In the genomic region with DNA sequence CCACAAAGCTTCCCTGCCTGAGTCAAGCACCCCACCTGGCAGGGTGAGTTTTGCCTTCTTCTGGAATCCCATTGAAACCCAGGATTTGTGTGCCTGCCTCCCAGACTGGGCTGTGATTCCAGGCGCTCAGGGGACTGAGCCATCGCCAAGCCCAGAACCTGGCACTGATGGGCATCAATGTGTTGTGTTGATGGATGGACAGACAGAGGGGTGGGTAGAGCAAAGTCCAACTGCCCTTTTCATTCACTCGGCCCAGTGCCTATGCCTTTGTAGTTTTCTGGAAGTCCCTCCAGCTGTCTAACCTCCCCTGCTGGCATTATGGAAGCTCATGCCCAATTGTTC, we compare ENCODE assay signal across 9 cellular contexts.
DNase-seq lines count a peak whose midpoint lies in the region; ATAC-seq, FAIRE-seq and TF ChIP-seq lines count a peak whose summit lies in the region.
"Had no signal": no experiment of that assay in that cellular context is flagged by ENCODE, and none has a peak within 500 bp of the region (broad histone marks: within the 10 kb centered on the region; RNA-seq: fewer than 3 reads in every experiment).

No MANE protein-coding gene starts in this region.

- H3K9me1 ChIP-seq in keratinocyte (ENCODE audit: control insufficient read depth, extremely low read depth, insufficient read depth, low read length): no peaks in the 10 kb centered on the region

- POLR2A ChIA-PET in HEK293 (lab: Yijun Ruan, JAX) (interaction anchor here (1.0 to 1.6 kb wide), 6 partner anchors 12 to 31 kb away, joined by 3 to 7 read pairs (median 4); no protein-coding TSS in a partner anchor), A673 (lab: Charles Lee; ENCODE audit: low non-redundant PET) (no interaction called here)
- POLR2A ChIA-PET in activated naive CD8-positive, alpha-beta T cell treated with anti-CD3 and anti-CD28 coated beads, Interleukin-2, amount 10 ng/mL, durations not matched to agents 7 days and 5 days (lab: Charles Lee): interaction anchor here (0.6 kb wide), 1 partner anchor 316 kb away, joined by 3 read pairs; no protein-coding TSS in a partner anchor

- peaks cover 6% of the 10 kb centered on the region for H3K4me1 ChIP-seq in HEK293 (ENCODE audit: control insufficient read depth, insufficient read depth, low read length)
- H3K4me1 ChIP-seq in keratinocyte (ENCODE audit: control insufficient read depth, extremely low read depth, insufficient read depth, low read length): peaks cover 15% of the 10 kb centered on the region
- peaks cover 5 to 7% of the 10 kb centered on the region in 2 donors for H3K4me1 ChIP-seq in small intestine (ENCODE audit: control insufficient read depth in 2 of 2, insufficient read depth in 1 of 2, low read depth in 1 of 2, low read length in 1 of 2)
- H3K4me1 ChIP-seq in A673 (ENCODE audit: insufficient read depth, low read length, poor library complexity, severe bottlenecking): peaks cover 6% of the 10 kb centered on the region

- no peak for ATAC-seq in activated naive CD8-positive, alpha-beta T cell treated with anti-CD3 and anti-CD28 coated beads, Interleukin-2, amount 10 ng/mL, durations not matched to agents 7 days and 5 days (ENCODE audit: low read depth)
- no peak for ATAC-seq in HG03039 (IDR thresholded peaks at IDR 0.05; ENCODE audit: unreplicated experiment)
- no peak for ATAC-seq in activated CD8-positive, alpha-beta memory T cell treated with anti-CD3 and anti-CD28 coated beads, Interleukin-2, amount 10 ng/mL, durations not matched to agents 7 days and 5 days

- H3K36me3 Mint-ChIP-seq in activated naive CD8-positive, alpha-beta T cell treated with anti-CD3 and anti-CD28 coated beads, Interleukin-2, amount 10 ng/mL, durations not matched to agents 7 days and 5 days: no peaks in the 10 kb centered on the region
- H3K36me3 Mint-ChIP-seq in activated CD8-positive, alpha-beta memory T cell treated with anti-CD3 and anti-CD28 coated beads, Interleukin-2, amount 10 ng/mL, durations not matched to agents 7 days and 5 days: no peaks in the 10 kb centered on the region

- H3K4me2 ChIP-seq in keratinocyte (ENCODE audit: control insufficient read depth, extremely low read depth, insufficient read depth, low read depth, low read length): peak overlapping the region; percentile 79

- intact Hi-C loops in A673 (cut with micrococcal nuclease; ENCODE audit: unreplicated experiment): no loop called here

- peak overlapping the region; percentile 80 for H3K4me3 Mint-ChIP-seq in activated naive CD8-positive, alpha-beta T cell treated with anti-CD3 and anti-CD28 coated beads, Interleukin-2, amount 10 ng/mL, durations not matched to agents 7 days and 5 days
- no peak overlapping the region for H3K4me3 Mint-ChIP-seq in activated CD8-positive, alpha-beta memory T cell treated with anti-CD3 and anti-CD28 coated beads, Interleukin-2, amount 10 ng/mL, durations not matched to agents 7 days and 5 days

- H3K9ac ChIP-seq in keratinocyte (ENCODE audit: control insufficient read depth, extremely low read depth, insufficient read depth, low read length): peak overlapping the region; percentile 53

- dilution Hi-C loops in keratinocyte (cut with MboI; ENCODE audit: extremely low pct_ligation_motif_present, low sequenced_read_pairs): loop anchor here (25.0 kb wide), 1 partner anchor 89 kb away; the partner anchor contains the start of gene SDC3

- peaks cover 6% of the 10 kb centered on the region for H4K20me1 ChIP-seq in keratinocyte (ENCODE audit: control insufficient read depth, extremely low read depth, insufficient read depth, low read length)

- H3K4me1 Mint-ChIP-seq in activated naive CD8-positive, alpha-beta T cell treated with anti-CD3 and anti-CD28 coated beads, Interleukin-2, amount 10 ng/mL, durations not matched to agents 7 days and 5 days: peaks cover 19% of the 10 kb centered on the region
- peaks cover 16% of the 10 kb centered on the region for H3K4me1 Mint-ChIP-seq in activated CD8-positive, alpha-beta memory T cell treated with anti-CD3 and anti-CD28 coated beads, Interleukin-2, amount 10 ng/mL, durations not matched to agents 7 days and 5 days

- no TSS peak for BruUV-seq in A673 (replicated peaks; lab: Mats Ljungman, UMichigan)

- no peak overlapping the region for H3K27ac Mint-ChIP-seq in activated naive CD8-positive, alpha-beta T cell treated with anti-CD3 and anti-CD28 coated beads, Interleukin-2, amount 10 ng/mL, durations not matched to agents 7 days and 5 days
- H3K27ac Mint-ChIP-seq in activated CD8-positive, alpha-beta memory T cell treated with anti-CD3 and anti-CD28 coated beads, Interleukin-2, amount 10 ng/mL, durations not matched to agents 7 days and 5 days: no peak overlapping the region

- H3K9me3 ChIP-seq in HEK293 (ENCODE audit: control insufficient read depth, insufficient read depth, low read depth, low read length): no peaks in the 10 kb centered on the region
- no peaks in the 10 kb centered on the region for H3K9me3 ChIP-seq in keratinocyte (ENCODE audit: control insufficient read depth, low read depth, low read length)
- no peaks in the 10 kb centered on the region for H3K9me3 ChIP-seq in small intestine (ENCODE audit: control insufficient read depth, low read depth)
- no peaks in the 10 kb centered on the region for H3K9me3 ChIP-seq in A673 (ENCODE audit: low read depth, low read length, poor library complexity, severe bottlenecking)

- CTCF ChIA-PET in HEK293 (lab: Yijun Ruan, JAX): interaction anchor here (0.9 to 3.8 kb wide), 5 partner anchors 10 to 105 kb away, joined by 3 to 27 read pairs (median 6); no protein-coding TSS in a partner anchor
- CTCF ChIA-PET in activated CD8-positive, alpha-beta memory T cell treated with anti-CD3 and anti-CD28 coated beads, Interleukin-2, amount 10 ng/mL, durations not matched to agents 7 days and 5 days (lab: Charles Lee): interaction anchor here (0.9 to 4.0 kb wide), 2 partner anchors 12 to 22 kb away, joined by 3 to 12 read pairs; no protein-coding TSS in a partner anchor
- CTCF ChIA-PET in A673 (lab: Charles Lee): no interaction called here

- peak overlapping the region; percentile 48 for H3K4me3 ChIP-seq in HEK293 (ENCODE audit: low read depth, low read length)
- peak overlapping the region in 2 of 3 experiments; percentile 41 to 57 for H3K4me3 ChIP-seq in keratinocyte (ENCODE audit: control insufficient read depth in 2 of 3, extremely low read depth in 1 of 3, insufficient read depth in 2 of 3, low read depth in 1 of 3, low read length in 3 of 3)
- H3K4me3 ChIP-seq in small intestine (ENCODE audit: low read depth in 1 of 2, low read length in 2 of 2): no peak overlapping the region
- no peak overlapping the region for H3K4me3 ChIP-seq in A673 (ENCODE audit: low read depth, low read length, poor library complexity, severe bottlenecking)

- no peaks in the 10 kb centered on the region for H3K36me3 ChIP-seq in HEK293 (ENCODE audit: control insufficient read depth in 2 of 2, insufficient read depth in 1 of 2, low read length in 2 of 2)
- H3K36me3 ChIP-seq in keratinocyte (ENCODE audit: control insufficient read depth in 2 of 2, extremely low read depth in 1 of 2, insufficient read depth in 2 of 2, low read length in 2 of 2): no peaks in the 10 kb centered on the region
- no peaks in the 10 kb centered on the region for H3K36me3 ChIP-seq in small intestine (ENCODE audit: control insufficient read depth in 2 of 2, insufficient read depth in 2 of 2, low read length in 2 of 2)
- no peaks in the 10 kb centered on the region for H3K36me3 ChIP-seq in A673 (ENCODE audit: insufficient read depth, low read length, poor library complexity, severe bottlenecking)

- FAIRE-seq in keratinocyte (lab: Jason Lieb, UNC): no peak
- no peak for FAIRE-seq in small intestine (lab: Jason Lieb, UNC)

- H3K27me3 ChIP-seq in keratinocyte (ENCODE audit: control insufficient read depth, extremely low read depth, insufficient read depth, low read length) (peaks cover 54% of the 10 kb centered on the region), small intestine (ENCODE audit: control insufficient read depth in 2 of 2, insufficient read depth in 2 of 2, low read length in 2 of 2) (peaks cover 0 to 2% of the 10 kb centered on the region in 2 donors), A673 (replicated peaks; ENCODE audit: insufficient read depth, low read depth, low read length, poor library complexity) (peaks cover 31% of the 10 kb centered on the region)

- H2AFZ ChIP-seq in keratinocyte (ENCODE audit: control insufficient read depth, low read length): no peak overlapping the region

- H3K27ac ChIP-seq in HEK293 (ENCODE audit: extremely low read depth, low read depth, low read length) (peak overlapping the region; percentile 95), keratinocyte (ENCODE audit: control insufficient read depth, insufficient read depth, low read length) (peak overlapping the region; percentile 32), small intestine (ENCODE audit: low read depth in 1 of 2, low read length in 1 of 2) (peak overlapping the region; percentile 38 to 97), A673 (ENCODE audit: low read depth, low read length, poor library complexity, severe bottlenecking) (no peak overlapping the region)
- H3K27ac ChIP-seq: HL-60 had no signal

- no peaks in the 10 kb centered on the region for H3K9me3 Mint-ChIP-seq in activated naive CD8-positive, alpha-beta T cell treated with anti-CD3 and anti-CD28 coated beads, Interleukin-2, amount 10 ng/mL, durations not matched to agents 7 days and 5 days
- H3K9me3 Mint-ChIP-seq in activated CD8-positive, alpha-beta memory T cell treated with anti-CD3 and anti-CD28 coated beads, Interleukin-2, amount 10 ng/mL, durations not matched to agents 7 days and 5 days (ENCODE audit: low read depth): no peaks in the 10 kb centered on the region

- 59 to 74% (median 60%) methylated on average over 3 of the region's 3 CpGs for WGBS in small intestine, 3 donors

- H3K27me3 Mint-ChIP-seq in activated naive CD8-positive, alpha-beta T cell treated with anti-CD3 and anti-CD28 coated beads, Interleukin-2, amount 10 ng/mL, durations not matched to agents 7 days and 5 days: peaks cover 70% of the 10 kb centered on the region
- peaks cover 86% of the 10 kb centered on the region for H3K27me3 Mint-ChIP-seq in activated CD8-positive, alpha-beta memory T cell treated with anti-CD3 and anti-CD28 coated beads, Interleukin-2, amount 10 ng/mL, durations not matched to agents 7 days and 5 days

- no peaks in the 10 kb centered on the region for H3K79me2 ChIP-seq in keratinocyte (ENCODE audit: control insufficient read depth, insufficient read depth, low read length)

- DNase-seq in activated naive CD8-positive, alpha-beta T cell treated with anti-CD3 and anti-CD28 coated beads, Interleukin-2, amount 10 ng/mL, durations not matched to agents 7 days and 5 days: no peak
- DNase-seq in keratinocyte (ENCODE audit: low read depth, low spot score) (no peak), small intestine (no peak), foreskin melanocyte (no peak), A673 (ENCODE audit: low spot score) (no peak)
- DNase-seq in activated CD8-positive, alpha-beta memory T cell treated with anti-CD3 and anti-CD28 coated beads, Interleukin-2, amount 10 ng/mL, durations not matched to agents 7 days and 5 days: no peak

- no peak for TF ChIP-seq CTCF in HEK293 (tag by site-specific recombination; IDR thresholded peaks at IDR 0.05)
- no peak for TF ChIP-seq CTCF in keratinocyte (optimal IDR thresholded peaks at IDR 0.05 in 1 of 3, IDR thresholded peaks at IDR 0.05 in 1 of 3, conservative IDR thresholded peaks at IDR 0.05 in 1 of 3; ENCODE audit: extremely low read depth in 1 of 3, insufficient read depth in 2 of 3, low read length in 3 of 3)
- no peak for TF ChIP-seq CTCF in A673 (conservative IDR thresholded peaks at IDR 0.05; ENCODE audit: low read depth, low read length)

Comparison
In these comparisons a context has a peak if more than half of its experiments do, and no peak if none do; other contexts are left out.
1. H3K4me3 ChIP-seq: peak in HEK293 (single experiment) and keratinocyte (2 of 3); none in small intestine (0 of 2) and A673 (single experiment).